In the genomic region with DNA sequence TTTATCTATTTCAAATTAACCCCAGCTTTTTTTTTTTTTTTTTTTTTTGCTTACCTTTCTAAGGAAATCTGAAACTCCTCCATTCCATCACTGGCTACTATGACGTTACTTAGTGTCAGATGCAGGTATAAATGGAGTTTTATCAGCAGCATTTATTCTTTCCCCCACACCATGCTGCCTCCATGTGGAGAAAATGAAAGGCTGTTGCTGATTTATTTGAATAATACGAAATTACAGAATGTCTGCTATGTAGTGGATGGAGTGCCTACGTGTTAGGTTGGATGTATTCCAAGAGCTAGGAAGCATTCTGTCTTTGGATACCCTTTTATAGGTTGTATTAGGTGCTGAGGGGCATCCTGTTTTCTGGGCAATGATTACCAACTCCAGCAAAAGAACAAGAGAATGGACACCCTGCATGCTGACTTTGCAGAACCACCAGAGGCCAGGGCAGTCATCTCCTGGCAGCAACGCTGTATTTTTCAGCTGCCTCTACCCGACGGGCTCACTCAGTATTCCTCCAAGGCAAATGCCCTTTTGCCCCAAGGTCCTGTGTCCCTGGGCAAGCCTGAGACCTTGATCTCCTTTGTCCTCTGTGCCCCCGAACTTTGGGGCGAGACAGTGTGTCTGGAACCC, we compare ENCODE assay signal across 10 cellular contexts.
A peak's percentile ranks its signal among the peaks of the same experiment; 100 is the strongest.
DNase-seq lines count a peak whose midpoint lies in the region; ATAC-seq and TF ChIP-seq lines count a peak whose summit lies in the region.
"Had no signal": no experiment of that assay in that cellular context is flagged by ENCODE, and none has a peak within 500 bp of the region (broad histone marks: within the 10 kb centered on the region; RNA-seq: fewer than 3 reads in every experiment).

No MANE protein-coding gene starts in this region.

- H3K27me3 ChIP-seq in left ventricle myocardium inferior (ENCODE audit: low read depth) (no peaks in the 10 kb centered on the region), heart left ventricle (peaks cover 0 to 4% (median 0%) of the 10 kb centered on the region in 9 donors), adrenal gland (no peaks in the 10 kb centered on the region)

- no peak overlapping the region for H3K4me3 ChIP-seq in left ventricle myocardium inferior
- H3K4me3 ChIP-seq in heart left ventricle = no peak overlapping the region
- H3K4me3 ChIP-seq in adrenal gland = no peak overlapping the region

- no peak for ATAC-seq in heart left ventricle

- peak; percentile 25 for TF ChIP-seq CTCF in left ventricle myocardium inferior (IDR thresholded peaks at IDR 0.05; ENCODE audit: borderline replicate concordance)
- TF ChIP-seq CTCF in heart left ventricle (IDR thresholded peaks at IDR 0.05) = peak in 5 of 12 donors; percentile 11 to 33 (median 31)
- peak in 4 of 6 experiments; percentile 11 to 24 (median 22) for TF ChIP-seq CTCF in adrenal gland (IDR thresholded peaks at IDR 0.05)

- no peak for DNase-seq in left ventricle myocardium inferior
- DNase-seq in heart left ventricle = no peak
- DNase-seq in adrenal gland = no peak
- DNase-seq in kidney glomerular epithelial cell (lab: John Stamatoyannopoulos, UW) = peak; percentile 3
- DNase-seq in T1000 (lab: John Stamatoyannopoulos, UW) = no peak
- no peak for DNase-seq in activated CD4-positive, alpha-beta T cell treated with anti-CD3 and anti-CD28 coated beads for 48 hours
- DNase-seq in DMS79 (lab: John Stamatoyannopoulos, UW) = no peak
- no peak for DNase-seq in NCI-H187 (lab: John Stamatoyannopoulos, UW)
- DNase-seq: COR-L47, SW 1271 had no signal

- H3K4me1 ChIP-seq in left ventricle myocardium inferior (no peaks in the 10 kb centered on the region), heart left ventricle (no peaks in the 10 kb centered on the region), adrenal gland (replicated peaks in 1 of 2) (no peaks in the 10 kb centered on the region)

- no peaks in the 10 kb centered on the region for H3K9me3 ChIP-seq in left ventricle myocardium inferior (replicated peaks)
- H3K9me3 ChIP-seq in heart left ventricle = no peaks in the 10 kb centered on the region
- no peaks in the 10 kb centered on the region for H3K9me3 ChIP-seq in adrenal gland (replicated peaks in 1 of 3)

- intact Hi-C loops in left ventricle myocardium inferior (cut with micrococcal nuclease) (no loop called here), heart left ventricle (cut with DNase I) (loop anchor here in 2 of 10 donors (10.0 kb wide), 1 partner anchor 469 kb away; no protein-coding TSS in a partner anchor), adrenal gland (cut with DNase I) (no loop called here)

- H3K36me3 ChIP-seq in left ventricle myocardium inferior (no peaks in the 10 kb centered on the region), heart left ventricle (no peaks in the 10 kb centered on the region), adrenal gland (replicated peaks in 1 of 2) (no peaks in the 10 kb centered on the region)

- no peak for TF ChIP-seq POLR2A in heart left ventricle (IDR thresholded peaks at IDR 0.05)
- no peak for TF ChIP-seq POLR2A in adrenal gland (IDR thresholded peaks at IDR 0.05)

- WGBS in heart left ventricle, 4 donors = 64 to 69% (median 66%) methylated on average over 8 of the region's 8 CpGs
- 56 to 70% (median 62%) methylated on average over 8 of the region's 8 CpGs for WGBS in adrenal gland, 4 donors

- no peak overlapping the region for H3K27ac ChIP-seq in left ventricle myocardium inferior (replicated peaks)
- H3K27ac ChIP-seq in heart left ventricle = no peak overlapping the region
- H3K27ac ChIP-seq in adrenal gland = no peak overlapping the region
